In the genomic region with DNA sequence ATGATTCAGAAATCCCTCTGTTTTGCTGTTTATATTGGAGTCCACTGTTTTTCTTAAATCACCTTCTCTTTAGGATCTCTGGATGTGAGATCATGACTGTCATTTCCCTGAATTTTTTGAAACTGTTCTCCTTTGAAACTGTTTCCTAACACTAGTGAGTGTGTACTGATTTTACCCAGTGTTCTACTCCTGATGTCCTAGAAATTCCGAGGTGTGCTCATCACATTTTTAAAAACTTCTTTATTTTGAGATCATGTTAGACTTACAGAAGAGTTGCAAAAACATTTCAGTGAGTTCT, we compare ENCODE assay signal across 26 cellular contexts.
DNase-seq lines count a peak whose midpoint lies in the region; ATAC-seq and TF ChIP-seq lines count a peak whose summit lies in the region.
"Had no signal": no experiment of that assay in that cellular context is flagged by ENCODE, and none has a peak within 500 bp of the region (broad histone marks: within the 10 kb centered on the region; RNA-seq: fewer than 3 reads in every experiment).

No MANE protein-coding gene starts in this region.

- peak; percentile 42 for ATAC-seq in sciatic nerve
- ATAC-seq in GM21786 (IDR thresholded peaks at IDR 0.05; ENCODE audit: unreplicated experiment) = no peak
- ATAC-seq: left lobe of liver; natural killer cell treated with Interleukin-12 subunit alpha and Interleukin-12 subunit beta and Interleukin-15 and Interleukin-18, amount 100 ng/mL, for 72 hours; upper lobe of right lung had no signal

- peaks cover 23% of the 10 kb centered on the region for H3K4me1 ChIP-seq in ACC112 (ENCODE audit: control insufficient read depth, insufficient read depth, low read length, unreplicated experiment)
- H3K4me1 ChIP-seq in right atrium auricular region = peaks cover 0 to 21% of the 10 kb centered on the region in 2 donors
- H3K4me1 ChIP-seq: upper lobe of right lung had no signal

- H3K4me3 ChIP-seq in ACC112 (ENCODE audit: low read depth, low read length) (no peak overlapping the region), coronary artery (no peak overlapping the region), right atrium auricular region (no peak overlapping the region)
- H3K4me3 ChIP-seq: dorsolateral prefrontal cortex, upper lobe of right lung had no signal

- peak overlapping the region; percentile 37 for H2AFZ ChIP-seq in ACC112 (ENCODE audit: low read length, unreplicated experiment)

- intact Hi-C loops in sciatic nerve (cut with DNase I) = no loop called here

- no peaks in the 10 kb centered on the region for H3K9me3 ChIP-seq in right atrium auricular region
- H3K9me3 ChIP-seq: upper lobe of right lung had no signal

- TF ChIP-seq CTCF in coronary artery (IDR thresholded peaks at IDR 0.05) = no peak
- no peak for TF ChIP-seq CTCF in right atrium auricular region (IDR thresholded peaks at IDR 0.05)

- DNase-seq in coronary artery (ENCODE audit: low spot score) = no peak
- no peak for DNase-seq in right atrium auricular region (ENCODE audit: low spot score)
- DNase-seq in sciatic nerve (ENCODE audit: low spot score) = no peak
- no peak for DNase-seq in COR-L47 (lab: John Stamatoyannopoulos, UW)
- no peak for DNase-seq in GDM1 (lab: John Stamatoyannopoulos, UW)
- DNase-seq in NCI-H1417 (lab: John Stamatoyannopoulos, UW) = no peak
- DNase-seq: ACHN; activated CD4-positive, alpha-beta T cell treated with anti-CD3 and anti-CD28 coated beads, Interleukin-2, amount 10 ng/mL, durations not matched to agents 24 days and 14 days; activated naive CD4-positive, alpha-beta T cell treated with anti-CD3 and anti-CD28 coated beads, Interleukin-2, amount 50 U/mL, for 16 hours; anterior cingulate cortex; central memory CD4-positive, alpha-beta T cell; DMS79; dorsolateral prefrontal cortex; GOT3; Karpas-422; NCI-H1930; NCI-H226; NCI-H748 treated with DMSO at 0.1 percent for 48 hours; RPMI8226; stimulated activated CD8-positive, alpha-beta memory T cell treated with anti-CD3 and anti-CD28 coated beads, Interleukin-4, amount 100 ng/mL, for 48 hours; T-helper 2 cell; upper lobe of right lung had no signal

- no peaks in the 10 kb centered on the region for H3K79me2 ChIP-seq in ACC112 (ENCODE audit: control insufficient read depth, insufficient read depth, low read length, unreplicated experiment)

- peak overlapping the region; percentile 43 for H3K27ac ChIP-seq in ACC112 (ENCODE audit: low read depth, low read length)
- peak overlapping the region; percentile 47 to 76 for H3K27ac ChIP-seq in coronary artery
- peak overlapping the region; percentile 63 to 76 for H3K27ac ChIP-seq in right atrium auricular region
- H3K27ac ChIP-seq: dorsolateral prefrontal cortex, upper lobe of right lung had no signal

- no peaks in the 10 kb centered on the region for H3K27me3 ChIP-seq in ACC112 (ENCODE audit: insufficient read depth, low read length)
- H3K27me3 ChIP-seq in right atrium auricular region = no peaks in the 10 kb centered on the region
- H3K27me3 ChIP-seq: dorsolateral prefrontal cortex, upper lobe of right lung had no signal

- H3K36me3 ChIP-seq in ACC112 (ENCODE audit: insufficient read depth, low read length) (no peaks in the 10 kb centered on the region), right atrium auricular region (no peaks in the 10 kb centered on the region)
- H3K36me3 ChIP-seq: upper lobe of right lung had no signal
